8 cellular contexts compared by ENCODE assay signal in the genomic region with DNA sequence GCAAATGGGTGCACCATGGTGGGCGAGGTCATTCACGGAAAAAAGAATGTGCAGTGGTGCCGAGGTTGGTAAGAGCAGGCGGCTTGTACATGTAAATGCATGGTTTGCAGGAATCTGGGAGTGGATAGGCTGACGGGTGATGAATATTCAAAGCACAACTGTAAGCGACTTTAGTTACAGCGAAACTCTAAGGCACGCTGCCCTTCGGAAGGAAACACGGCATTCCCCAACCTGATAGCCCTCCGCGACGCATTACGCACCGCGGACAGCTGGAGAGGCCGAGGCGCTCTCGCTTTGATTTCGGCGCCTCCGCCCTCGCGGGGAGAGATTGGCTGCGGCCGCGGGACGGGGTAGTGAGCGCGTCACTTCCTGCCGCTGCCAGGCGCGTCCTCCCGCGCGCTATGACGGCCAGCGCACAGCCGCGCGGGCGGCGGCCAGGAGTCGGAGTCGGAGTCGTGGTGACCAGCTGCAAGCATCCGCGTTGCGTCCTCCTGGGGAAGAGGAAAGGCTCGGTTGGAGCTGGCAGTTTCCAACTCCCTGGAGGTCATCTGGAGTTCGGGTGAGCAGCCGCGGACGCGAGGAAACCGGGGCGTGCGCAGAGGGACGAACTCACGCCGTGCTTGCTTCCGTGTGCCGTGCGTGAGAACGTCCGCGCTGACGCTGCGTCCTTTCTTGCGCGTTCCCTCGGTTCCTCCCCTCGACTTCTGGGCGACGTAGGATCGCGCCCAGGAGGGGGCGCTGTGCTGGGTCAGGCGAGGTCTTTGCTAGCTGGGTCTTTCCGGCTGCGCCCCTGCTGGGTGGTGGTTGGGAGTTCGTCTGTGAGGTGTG. TPM values are rescaled to one million over a fixed set of nuclear protein-coding genes. Genes with fewer than 3 reads are reported as not detected.
DNase-seq lines count a peak whose midpoint lies in the region; ATAC-seq and TF ChIP-seq lines count a peak whose summit lies in the region.

A gene (plus strand): TSS at position 381 of the 828 bp plus-strand sequence. CDS start 21 bp downstream, at position 402.

- no peaks in the 10 kb centered on the region for H3K9me3 Mint-ChIP-seq in endothelial cell (ENCODE audit: unreplicated experiment)

- H3K4me1 Mint-ChIP-seq in endothelial cell (ENCODE audit: unreplicated experiment): peaks cover 12% of the 10 kb centered on the region

- H4K20me1 ChIP-seq in OCI-LY3 (ENCODE audit: insufficient read depth, low read length): no peaks in the 10 kb centered on the region

- peak within 1 kb of the TSS; percentile 78 for H3K27ac ChIP-seq in OCI-LY3 (ENCODE audit: low read length)

- H3K4me3 Mint-ChIP-seq in endothelial cell (ENCODE audit: unreplicated experiment): peak within 1 kb of the TSS; percentile 95

- H3K4me2 ChIP-seq in OCI-LY3 (ENCODE audit: low read length): peak within 1 kb of the TSS; percentile 80

- peak within 1 kb of the TSS; percentile 83 for H3K9ac ChIP-seq in OCI-LY3 (ENCODE audit: low read length)

- peaks cover 27% of the 10 kb centered on the region for H3K79me2 ChIP-seq in OCI-LY3 (ENCODE audit: low read length)

- peaks cover 31% of the 10 kb centered on the region for H3K36me3 ChIP-seq in OCI-LY3 (replicated peaks; ENCODE audit: low read depth, low read length)

- DNase-seq in DMS153 (lab: John Stamatoyannopoulos, UW) (peak; percentile 94), HuH-7.5 (ENCODE audit: low spot score) (peak; percentile 86), endothelial cell (ENCODE audit: low spot score) (peak; percentile 97), midbrain (lab: John Stamatoyannopoulos, UW) (peak; percentile 96)
- peak; percentile 98 for DNase-seq in activated CD8-positive, alpha-beta memory T cell treated with anti-CD3 and anti-CD28 coated beads, Interleukin-2, amount 50 U/mL, for 48 hours
- peak; percentile 87 to 89 for DNase-seq in stimulated activated CD8-positive, alpha-beta memory T cell treated with anti-CD3 and anti-CD28 coated beads, Interleukin-2, amount 100 ng/mL, for 1 hour (ENCODE audit: low read depth in 2 of 2)

- H3K27me3 ChIP-seq in OCI-LY3 (ENCODE audit: low read depth, low read length): no peaks in the 10 kb centered on the region

- H3K36me3 Mint-ChIP-seq in endothelial cell (ENCODE audit: low read depth, unreplicated experiment): peaks cover 41% of the 10 kb centered on the region

- peak within 1 kb of the TSS; percentile 95 for H3K27ac Mint-ChIP-seq in endothelial cell (ENCODE audit: unreplicated experiment)

- H3K9me3 ChIP-seq in OCI-LY3 (ENCODE audit: insufficient read depth, low read length): peaks cover 5% of the 10 kb centered on the region; the same call in 1 of the 2 replicates

- H3K4me3 ChIP-seq in OCI-LY3 (ENCODE audit: low read length): peak within 1 kb of the TSS; percentile 79

- TF ChIP-seq CTCF in OCI-LY3 (IDR thresholded peaks at IDR 0.05; ENCODE audit: low read depth, low read length): peak; percentile 98
- peak; percentile 100 for TF ChIP-seq CTCF in endothelial cell (IDR thresholded peaks at IDR 0.05; ENCODE audit: unreplicated experiment)

- peak; percentile 93 for ATAC-seq in GM21526 (IDR thresholded peaks at IDR 0.05; ENCODE audit: low FRiP score, unreplicated experiment)

- peaks cover 17% of the 10 kb centered on the region for H3K4me1 ChIP-seq in OCI-LY3 (ENCODE audit: low read length)

- H2AFZ ChIP-seq in OCI-LY3 (ENCODE audit: low read depth, low read length): peak within 1 kb of the TSS; percentile 75

- peaks cover 3% of the 10 kb centered on the region for H3K27me3 Mint-ChIP-seq in endothelial cell (ENCODE audit: unreplicated experiment)

RNA-seq across cellular contexts. Expression of the gene that starts here (rescaled TPM):
- total RNA-seq in endothelial cell (ENCODE audit: unreplicated experiment): 14.6 TPM

Comparison
In these comparisons a context has a peak if more than half of its experiments do, and no peak if none do; other contexts are left out.
1. Peak in every context shown above with its lines: DNase-seq, ATAC-seq, H3K4me3 ChIP-seq and H3K27ac ChIP-seq.